Comparison of ENCODE assay signal across 8 cellular contexts in the genomic region with DNA sequence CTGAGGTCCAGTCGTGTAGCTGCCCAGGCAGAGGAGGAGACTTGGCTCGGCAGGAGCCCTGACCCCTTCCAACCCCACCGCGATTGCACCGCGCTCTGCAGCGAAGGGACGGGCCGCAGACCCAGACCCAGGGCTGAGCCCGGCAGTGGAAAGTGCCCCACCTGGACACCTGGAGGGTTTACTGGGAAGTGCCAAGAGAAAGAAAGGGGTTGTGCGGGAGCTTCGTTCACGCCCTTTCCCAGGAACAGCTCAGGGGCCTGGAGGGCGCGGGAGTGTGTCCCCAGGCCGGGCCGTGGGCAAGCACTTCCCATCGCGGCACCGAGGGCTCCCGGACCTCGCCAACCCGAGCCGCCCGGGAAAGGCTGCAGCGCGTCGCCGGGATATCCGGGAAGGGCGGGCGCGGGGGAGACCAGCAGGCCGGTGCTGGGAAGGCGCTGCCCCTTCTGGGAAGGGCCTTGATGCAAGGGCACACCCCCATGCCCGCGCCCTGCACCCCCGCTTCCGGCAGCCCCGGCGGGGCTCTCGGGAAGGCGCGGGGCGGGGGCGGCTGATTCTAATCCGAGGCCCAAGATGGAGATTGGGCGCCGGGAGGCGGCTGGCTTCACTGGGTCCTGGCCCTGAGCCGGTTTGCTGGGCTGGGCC. TPM values are rescaled to one million over a fixed set of nuclear protein-coding genes. Genes with fewer than 3 reads are reported as not detected.
DNase-seq lines count a peak whose midpoint lies in the region; ATAC-seq and TF ChIP-seq lines count a peak whose summit lies in the region.

No MANE protein-coding gene starts in this region.

- no peak overlapping the region for H3K23ac ChIP-seq in trophoblast cell (ENCODE audit: low read length)

- H3K18ac ChIP-seq in trophoblast cell (ENCODE audit: low read length) = peak overlapping the region; percentile 13

- TF ChIP-seq EP300 in tibial nerve (IDR thresholded peaks at IDR 0.05) = peak; percentile 71 to 92

- peak overlapping the region; percentile 38 for H2AFZ ChIP-seq in trophoblast cell (ENCODE audit: insufficient read depth, low read length, poor library complexity)

- peak overlapping the region; percentile 55 for H4K12ac ChIP-seq in trophoblast cell (ENCODE audit: low read depth, low read length)

- H2BK120ac ChIP-seq in trophoblast cell (ENCODE audit: insufficient read depth, low read length, poor library complexity) = peak overlapping the region; percentile 70

- peak overlapping the region; percentile 35 for H3K9ac ChIP-seq in trophoblast cell (ENCODE audit: low read length)

- H3K9me3 ChIP-seq in ascending aorta (no peaks in the 10 kb centered on the region), trophoblast cell (ENCODE audit: insufficient read depth, low read depth, low read length) (peaks cover 2% of the 10 kb centered on the region), tibial nerve (peaks cover 0 to 3% (median 0%) of the 10 kb centered on the region in 4 donors)

- TF ChIP-seq POLR2A in tibial nerve (IDR thresholded peaks at IDR 0.05) = peak in 1 of 2 donors; percentile 34

- no peak for TF ChIP-seq CTCF in ascending aorta (IDR thresholded peaks at IDR 0.05)
- TF ChIP-seq CTCF in tibial nerve (IDR thresholded peaks at IDR 0.05) = no peak

- H3K27ac ChIP-seq in ascending aorta (peak overlapping the region; percentile 90), trophoblast cell (ENCODE audit: low read depth, low read length) (no peak overlapping the region), tibial nerve (peak overlapping the region; percentile 6 to 88 (median 84))

- H3K27me3 ChIP-seq in ascending aorta = no peaks in the 10 kb centered on the region
- H3K27me3 ChIP-seq in trophoblast cell (ENCODE audit: insufficient read depth, low read length) = no peaks in the 10 kb centered on the region
- no peaks in the 10 kb centered on the region for H3K27me3 ChIP-seq in tibial nerve

- peaks cover 4% of the 10 kb centered on the region for H3K79me1 ChIP-seq in trophoblast cell (ENCODE audit: low read length)

- intact Hi-C loops in ascending aorta (cut with DNase I) (loop anchor here (2.0 kb wide), 1 partner anchor 35 kb away; the partner anchor contains the start of gene MRPL33), left cardiac atrium (cut with DNase I) (no loop called here)

- H4K8ac ChIP-seq in trophoblast cell (ENCODE audit: low read depth, low read length) = peak overlapping the region; percentile 84

- peaks cover 5 to 18% of the 10 kb centered on the region in 2 donors for H3K4me1 ChIP-seq in ascending aorta
- H3K4me1 ChIP-seq in trophoblast cell (ENCODE audit: control insufficient read depth in 1 of 2, insufficient read depth in 2 of 2, low read length in 2 of 2) = peaks cover 3 to 10% of the 10 kb centered on the region in 2 experiments
- peaks cover 0 to 32% (median 12%) of the 10 kb centered on the region in 4 donors for H3K4me1 ChIP-seq in tibial nerve

- H2BK12ac ChIP-seq in trophoblast cell (ENCODE audit: low read length) = peak overlapping the region; percentile 41

- DNase-seq in Ammon's horn (ENCODE audit: low spot score) (peak; percentile 45), T follicular helper cell (ENCODE audit: low read depth) (peak; percentile 13), ascending aorta (ENCODE audit: low spot score in 2 of 2) (peak; percentile 60 to 94), left cardiac atrium (peak; percentile 95), trophoblast cell (no peak), tibial nerve (ENCODE audit: low spot score in 2 of 2) (peak; percentile 46 to 47), D341Med (ENCODE audit: low spot score) (no peak)

- H4K91ac ChIP-seq in trophoblast cell (ENCODE audit: low read depth, low read length) = peak overlapping the region; percentile 82

- H3K79me2 ChIP-seq in trophoblast cell (ENCODE audit: control insufficient read depth, insufficient read depth, low read length, poor library complexity) = peaks cover 4% of the 10 kb centered on the region

- no peak overlapping the region for H2AK5ac ChIP-seq in trophoblast cell (ENCODE audit: low read length)

- H3K36me3 ChIP-seq in ascending aorta (no peaks in the 10 kb centered on the region), trophoblast cell (ENCODE audit: control insufficient read depth in 1 of 2, insufficient read depth in 2 of 2, low read length in 2 of 2) (no peaks in the 10 kb centered on the region), tibial nerve (no peaks in the 10 kb centered on the region)

- peak overlapping the region; percentile 76 for H3K4me2 ChIP-seq in trophoblast cell (ENCODE audit: low read length)

- peak overlapping the region; percentile 23 for H3K14ac ChIP-seq in trophoblast cell (ENCODE audit: low read length)

- peak overlapping the region; percentile 50 to 67 for H3K4me3 ChIP-seq in ascending aorta
- peak overlapping the region; percentile 55 for H3K4me3 ChIP-seq in trophoblast cell (ENCODE audit: low read depth, low read length)
- peak overlapping the region; percentile 32 to 56 (median 54) for H3K4me3 ChIP-seq in tibial nerve

- H2BK5ac ChIP-seq in trophoblast cell (ENCODE audit: low read depth, low read length, poor library complexity) = no peak overlapping the region

- ATAC-seq in left cardiac atrium = peak; percentile 94
- ATAC-seq in GM19397 (IDR thresholded peaks at IDR 0.05; ENCODE audit: unreplicated experiment) = no peak

- no CpG with 5 or more reads among the region's 51 CpGs for WGBS in trophoblast cell (ENCODE audit: extremely low coverage, insufficient coverage, insufficient read length)
- 5 to 9% methylated on average over 25 to 34 of the region's 51 CpGs for WGBS in tibial nerve, 2 donors

- peak overlapping the region; percentile 5 for H3K4ac ChIP-seq in trophoblast cell (ENCODE audit: low read depth, low read length)

RNA-seq across cellular contexts. Expression of gene MRPL33, which starts 36.1 kb away (rescaled TPM):
- total RNA-seq in ascending aorta (3.4 TPM), left cardiac atrium (100 to 1,000 TPM; 198 to 226 TPM), tibial nerve (100 to 1,000 TPM; 101 to 186 (median 119) TPM)
- 276 and 290 TPM in 2 replicates for polyA plus RNA-seq in trophoblast cell (2013)

Comparison
In these comparisons a context has a peak if more than half of its experiments do, and no peak if none do; other contexts are left out.
1. DNase-seq: peak in Ammon's horn (single experiment), T follicular helper cell (single experiment), ascending aorta (2 of 2), left cardiac atrium (single experiment) and tibial nerve (2 of 2); none in trophoblast cell (0 of 2) and D341Med (single experiment).
2. RNA of gene MRPL33, which starts 36.1 kb away (total RNA-seq): 198 to 226 TPM in left cardiac atrium and 101 to 186 TPM in tibial nerve; 3.4 TPM in ascending aorta (single experiment); every median in the first group is over 10 times any median in the second.
3. Peak in every context shown above with its lines, with median percentiles within 50 percentile points of each other: H3K4me3 ChIP-seq.